ENCODE assay signal across 1 cellular context in genomic region chr20:35160341-35160740, GRCh38. TPM values are rescaled to one million over a fixed set of nuclear protein-coding genes. Genes with fewer than 3 reads are reported as not detected.
"Had no signal": no experiment of that assay in that cellular context is flagged by ENCODE, and none has a peak within 500 bp of the region (broad histone marks: within the 10 kb centered on the region; RNA-seq: fewer than 3 reads in every experiment).

No MANE protein-coding gene starts in this region.

RNA-seq across cellular contexts. Expression of gene PROCR, which starts 11.5 kb away (rescaled TPM):
- polyA plus RNA-seq: IgD-negative memory B cell had no signal
